ENCODE assay signal across 15 cellular contexts in the genomic region with DNA sequence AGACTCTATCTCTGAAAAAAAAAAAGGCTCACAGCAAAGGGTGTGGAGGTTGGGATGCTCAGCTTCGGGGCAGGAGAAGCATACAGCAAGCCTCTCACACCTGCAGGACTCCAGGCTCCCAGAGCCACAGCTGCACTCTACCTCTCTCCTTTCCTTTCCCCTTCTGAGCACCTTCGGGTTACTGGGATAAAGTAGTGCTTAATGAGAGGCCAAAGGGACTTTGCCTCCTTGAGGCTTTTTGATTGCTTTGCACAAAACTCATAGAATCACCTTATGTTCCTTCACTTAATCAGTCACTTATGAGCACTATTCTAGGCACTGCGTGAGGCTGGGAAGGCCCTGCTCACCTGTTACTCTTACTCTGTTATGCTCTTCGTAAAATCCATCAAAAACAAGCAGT.
"Had no signal": no experiment of that assay in that cellular context is flagged by ENCODE, and none has a peak within 500 bp of the region (broad histone marks: within the 10 kb centered on the region; RNA-seq: fewer than 3 reads in every experiment).

No MANE protein-coding gene starts in this region.

- H3K27ac ChIP-seq: esophagus squamous epithelium, ovary, spleen, testis, tibial nerve had no signal

- H3K27me3 ChIP-seq: ovary, testis, tibial nerve had no signal

- H3K9me3 ChIP-seq: esophagus squamous epithelium, ovary, spleen, testis, tibial nerve had no signal

- H3K4me1 ChIP-seq: spleen, testis, tibial nerve had no signal

- DNase-seq: esophagus squamous epithelium; foreskin fibroblast; head of caudate nucleus; hippocampal formation; naive thymus-derived CD8-positive, alpha-beta T cell; nucleus accumbens; ovary; right cardiac atrium; spleen; stimulated activated CD4-positive, alpha-beta T cell treated with anti-CD3 and anti-CD28 coated beads, Interleukin-15, amount 100 ng/mL, for 24 hours; stimulated activated CD4-positive, alpha-beta T cell treated with anti-CD3 and anti-CD28 coated beads, Interleukin-1b, Interleukin-23, amount 100 ng/mL, for 48 hours; stimulated activated CD4-positive, alpha-beta T cell treated with anti-CD3 and anti-CD28 coated beads, Interleukin-4, amount 100 ng/mL, for 24 hours; stimulated activated naive CD8-positive, alpha-beta T cell treated with anti-CD3 and anti-CD28 coated beads, Interleukin-15, amount 100 ng/mL, for 72 hours; testis had no signal

- ATAC-seq: naive thymus-derived CD8-positive, alpha-beta T cell; right cardiac atrium; stimulated activated naive CD8-positive, alpha-beta T cell treated with anti-CD3 and anti-CD28 coated beads, Interleukin-15, amount 100 ng/mL, for 72 hours had no signal

- H3K4me3 ChIP-seq: esophagus squamous epithelium, ovary, spleen, testis, tibial nerve had no signal

- H3K36me3 ChIP-seq: esophagus squamous epithelium, ovary, spleen, tibial nerve had no signal
